In the genomic region with DNA sequence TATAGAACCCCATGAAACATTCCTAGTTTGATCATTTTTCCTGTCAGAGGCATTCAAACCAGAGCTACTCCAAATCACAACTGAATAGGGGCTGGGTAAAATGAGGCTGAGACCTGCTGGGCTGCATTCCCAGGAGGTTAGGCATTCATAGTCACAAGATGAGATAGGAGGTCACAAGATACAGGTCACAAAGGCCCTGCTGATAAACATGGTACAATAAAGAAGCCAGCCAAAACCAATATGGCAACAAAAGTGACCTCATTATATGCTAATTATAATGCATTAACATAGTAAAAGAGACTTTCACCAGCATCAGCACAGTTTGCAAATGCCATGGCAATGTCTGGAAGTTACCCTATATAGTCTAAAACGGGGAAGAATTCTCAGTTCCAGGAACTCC, we compare ENCODE assay signal across 15 cellular contexts. TPM values are rescaled to one million over a fixed set of nuclear protein-coding genes. Genes with fewer than 3 reads are reported as not detected.
A peak's percentile ranks its signal among the peaks of the same experiment; 100 is the strongest.
DNase-seq lines count a peak whose midpoint lies in the region; ATAC-seq, FAIRE-seq and TF ChIP-seq lines count a peak whose summit lies in the region.
"Had no signal": no experiment of that assay in that cellular context is flagged by ENCODE, and none has a peak within 500 bp of the region (broad histone marks: within the 10 kb centered on the region; RNA-seq: fewer than 3 reads in every experiment).

No MANE protein-coding gene starts in this region.

- DNase-seq in HTR-8/SVneo (ENCODE audit: insufficient read length, low spot score) (no peak), NT2/D1 (ENCODE audit: low read depth, low spot score) (peak; percentile 38), epithelial cell of prostate (ENCODE audit: low read depth, low spot score) (no peak), type B pancreatic cell (ENCODE audit: extremely low spot score, unreplicated experiment) (no peak), DMS53 (lab: John Stamatoyannopoulos, UW) (no peak), NCI-H524 treated with DMSO at 0.1 percent for 48 hours (lab: John Stamatoyannopoulos, UW) (no peak)
- DNase-seq: BE2C; CD4-positive, alpha-beta memory T cell; NCI-H1930; NCI-H2171; NCI-H446 treated with DMSO at 0.1 percent for 48 hours; NCI-H82; SW 1271 had no signal

- no peaks in the 10 kb centered on the region for H3K9me3 ChIP-seq in NT2/D1 (ENCODE audit: insufficient read depth, low read length)
- H3K9me3 ChIP-seq: BE2C had no signal

- H3K36me3 ChIP-seq in NT2/D1 (ENCODE audit: insufficient read depth, insufficient read length, low read length), result no peaks in the 10 kb centered on the region
- H3K36me3 ChIP-seq: BE2C had no signal

- peak overlapping the region; percentile 79 for H3K27ac Mint-ChIP-seq in type B pancreatic cell
- H3K27ac Mint-ChIP-seq: CD4-positive, alpha-beta memory T cell had no signal

- peaks cover 3% of the 10 kb centered on the region for H3K4me1 Mint-ChIP-seq in type B pancreatic cell (ENCODE audit: unreplicated experiment)
- H3K4me1 Mint-ChIP-seq: CD4-positive, alpha-beta memory T cell had no signal

- peaks cover 6% of the 10 kb centered on the region for H3K9me3 Mint-ChIP-seq in type B pancreatic cell

- no peaks in the 10 kb centered on the region for H3K27me3 ChIP-seq in NT2/D1 (ENCODE audit: insufficient read depth, insufficient read length)
- H3K27me3 ChIP-seq: BE2C had no signal

- H3K4me1 ChIP-seq in NT2/D1 (ENCODE audit: insufficient read depth, insufficient read length), result no peaks in the 10 kb centered on the region

- peaks cover 4% of the 10 kb centered on the region for H3K36me3 Mint-ChIP-seq in type B pancreatic cell
- H3K36me3 Mint-ChIP-seq: CD4-positive, alpha-beta memory T cell had no signal

- ATAC-seq in HG02885 (IDR thresholded peaks at IDR 0.05; ENCODE audit: poor library complexity, unreplicated experiment), result no peak

- H3K27me3 Mint-ChIP-seq in type B pancreatic cell, result no peaks in the 10 kb centered on the region
- H3K27me3 Mint-ChIP-seq: CD4-positive, alpha-beta memory T cell had no signal

- peak overlapping the region; percentile 2 for H3K4me3 Mint-ChIP-seq in type B pancreatic cell
- H3K4me3 Mint-ChIP-seq: CD4-positive, alpha-beta memory T cell had no signal

- H3K27ac ChIP-seq in epithelial cell of prostate, result peak overlapping the region; percentile 33
- H3K27ac ChIP-seq: KMS-11 had no signal

- peak; percentile 28 for FAIRE-seq in HTR-8/SVneo (lab: Jason Lieb, UNC)

- TF ChIP-seq CTCF in type B pancreatic cell (conservative IDR thresholded peaks at IDR 0.05), result no peak

- H3K4me3 ChIP-seq in NT2/D1 (ENCODE audit: insufficient read length, low read depth), result no peak overlapping the region

- no peak overlapping the region for H3K9ac ChIP-seq in NT2/D1 (ENCODE audit: insufficient read length, low read depth)
- H3K9ac ChIP-seq: KMS-11 had no signal

RNA-seq across cellular contexts. Expression of a gene that starts 37.4 kb away (rescaled TPM):
- total RNA-seq in type B pancreatic cell (ENCODE audit: low replicate concordance), result 20.4 and 121 TPM in 2 replicates
- total RNA-seq: CD4-positive, alpha-beta memory T cell had no signal
